26 cellular contexts compared by ENCODE assay signal in the genomic region with DNA sequence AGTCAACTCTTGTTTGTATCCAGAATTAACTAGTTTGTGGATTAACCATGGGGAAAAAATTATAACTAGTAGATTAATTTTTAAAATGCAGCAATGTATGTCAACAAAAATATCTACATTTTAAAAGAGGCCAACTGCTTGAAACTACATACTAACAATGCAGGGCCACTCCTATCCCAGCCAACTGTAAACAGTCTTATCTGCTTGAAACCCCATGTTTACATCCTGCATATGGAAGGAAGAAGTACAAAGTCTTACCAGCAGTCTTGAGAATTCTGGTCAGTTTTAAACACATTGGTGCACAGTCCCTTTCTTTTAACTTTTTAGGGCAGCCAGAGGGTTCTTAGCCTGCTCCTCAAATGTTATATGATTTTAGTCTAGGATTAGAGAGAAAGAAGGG.
DNase-seq lines count a peak whose midpoint lies in the region; ATAC-seq and TF ChIP-seq lines count a peak whose summit lies in the region.
"Had no signal": no experiment of that assay in that cellular context is flagged by ENCODE, and none has a peak within 500 bp of the region (broad histone marks: within the 10 kb centered on the region; RNA-seq: fewer than 3 reads in every experiment).

No MANE protein-coding gene starts in this region.

- 0 out of 2 replicates have a peak overlapping the region, but pooled peaks have one; percentile 10 for H3K27ac ChIP-seq in HUES64 (ENCODE audit: low read depth, low read length)
- no peak overlapping the region for H3K27ac ChIP-seq in endodermal cell (ENCODE audit: low read depth, low read length)
- no peak overlapping the region for H3K27ac ChIP-seq in mesenchymal stem cell (ENCODE audit: low read length, poor library complexity, severe bottlenecking)
- peak overlapping the region; percentile 70 for H3K27ac ChIP-seq in smooth muscle cell (ENCODE audit: low read depth)
- H3K27ac ChIP-seq: A549; BLaER1 treated with 17β-estradiol and CSF1 and Interleukin-3, amounts not matched to agents 10 nM and 100 nM had no signal

- H3K9me3 Mint-ChIP-seq in endodermal cell, result peaks cover 4% of the 10 kb centered on the region

- no peak overlapping the region for H3K4ac ChIP-seq in mesenchymal stem cell (ENCODE audit: low read depth in 1 of 2, low read length in 2 of 2)

- H3K27ac Mint-ChIP-seq in endodermal cell, result peak overlapping the region; percentile 50
- H3K27ac Mint-ChIP-seq: CD4-positive, alpha-beta memory T cell had no signal

- H4K20me1 ChIP-seq in smooth muscle cell (ENCODE audit: low read depth), result no peaks in the 10 kb centered on the region
- H4K20me1 ChIP-seq: BLaER1 treated with 17β-estradiol and CSF1 and Interleukin-3, amounts not matched to agents 10 nM and 100 nM had no signal

- H3K9me3 ChIP-seq in HUES64 (ENCODE audit: insufficient read depth, low read depth, low read length) (no peaks in the 10 kb centered on the region), endodermal cell (ENCODE audit: control insufficient read depth, low read length) (no peaks in the 10 kb centered on the region), mesenchymal stem cell (ENCODE audit: control insufficient read depth, low read length) (no peaks in the 10 kb centered on the region), smooth muscle cell (replicated peaks; ENCODE audit: low read depth) (no peaks in the 10 kb centered on the region)
- H3K9me3 ChIP-seq: A549; BLaER1 treated with 17β-estradiol and CSF1 and Interleukin-3, amounts not matched to agents 10 nM and 100 nM; Caco-2 had no signal

- no peaks in the 10 kb centered on the region for H3K36me3 Mint-ChIP-seq in endodermal cell (ENCODE audit: low read depth)
- H3K36me3 Mint-ChIP-seq: CD4-positive, alpha-beta memory T cell had no signal

- no peak overlapping the region for H2AFZ ChIP-seq in mesenchymal stem cell (ENCODE audit: low read depth, low read length)
- H2AFZ ChIP-seq in smooth muscle cell (ENCODE audit: low read depth), result peak overlapping the region; percentile 10

- TF ChIP-seq CTCF in endodermal cell (conservative IDR thresholded peaks at IDR 0.05) (no peak), smooth muscle cell (IDR thresholded peaks at IDR 0.05; ENCODE audit: borderline replicate concordance, insufficient read depth, poor library complexity, severe bottlenecking) (no peak)

- no peak overlapping the region for H3K9ac ChIP-seq in HUES64 (ENCODE audit: low read depth, low read length)
- H3K9ac ChIP-seq in endodermal cell (ENCODE audit: extremely low read depth, low read length, poor library complexity, severe bottlenecking), result peak overlapping the region; percentile 21
- no peak overlapping the region for H3K9ac ChIP-seq in mesenchymal stem cell (ENCODE audit: low read length)
- H3K9ac ChIP-seq in smooth muscle cell (ENCODE audit: low read depth), result no peak overlapping the region
- H3K9ac ChIP-seq: BLaER1 treated with 17β-estradiol and CSF1 and Interleukin-3, amounts not matched to agents 10 nM and 100 nM had no signal

- no peak overlapping the region for H2BK120ac ChIP-seq in mesenchymal stem cell (ENCODE audit: low read depth, low read length)

- no peaks in the 10 kb centered on the region for H3K36me3 ChIP-seq in HUES64 (ENCODE audit: insufficient read depth, low read length)
- no peaks in the 10 kb centered on the region for H3K36me3 ChIP-seq in endodermal cell (ENCODE audit: control insufficient read depth, insufficient read depth, low read length)
- H3K36me3 ChIP-seq in mesenchymal stem cell (ENCODE audit: control insufficient read depth in 1 of 2, insufficient read depth in 2 of 2, low read depth in 1 of 2, low read length in 2 of 2), result no peaks in the 10 kb centered on the region
- no peaks in the 10 kb centered on the region for H3K36me3 ChIP-seq in smooth muscle cell (ENCODE audit: low read depth)
- H3K36me3 ChIP-seq: BLaER1 treated with 17β-estradiol and CSF1 and Interleukin-3, amounts not matched to agents 10 nM and 100 nM had no signal

- H4K8ac ChIP-seq in mesenchymal stem cell (ENCODE audit: low read length), result no peak overlapping the region

- no peak overlapping the region for H2AK5ac ChIP-seq in mesenchymal stem cell (ENCODE audit: low read length, severe bottlenecking)

- no peak for ATAC-seq in HG03521 (IDR thresholded peaks at IDR 0.05; ENCODE audit: unreplicated experiment)
- ATAC-seq: A549, PC-3, SK-N-SH treated with all-trans-retinoic acid at 6 μM for 48 hours had no signal

- H3K4me2 ChIP-seq in mesenchymal stem cell (ENCODE audit: low read length, poor library complexity, severe bottlenecking) (no peak overlapping the region), smooth muscle cell (peak overlapping the region; percentile 55)
- H3K4me2 ChIP-seq: A549; BLaER1 treated with 17β-estradiol and CSF1 and Interleukin-3, amounts not matched to agents 10 nM and 100 nM had no signal

- no peaks in the 10 kb centered on the region for H3F3A ChIP-seq in smooth muscle cell (ENCODE audit: low read depth)

- peaks cover 26% of the 10 kb centered on the region for H3K4me1 Mint-ChIP-seq in endodermal cell
- H3K4me1 Mint-ChIP-seq: CD4-positive, alpha-beta memory T cell had no signal

- no peak for DNase-seq in endodermal cell
- peak; percentile 47 for DNase-seq in mesenchymal stem cell
- DNase-seq in smooth muscle cell (lab: John Stamatoyannopoulos, UW; ENCODE audit: unreplicated experiment), result no peak
- no peak for DNase-seq in NCI-H69 (lab: John Stamatoyannopoulos, UW)
- no peak for DNase-seq in SKM-1 (lab: John Stamatoyannopoulos, UW; ENCODE audit: unreplicated experiment)
- DNase-seq: AML-193; Caco-2; CD4-positive, alpha-beta memory T cell; DMS 273 treated with DMSO at 0.1 percent for 48 hours; DMS79; GDM1; H7; Karpas-422; NCI-H1092 treated with DMSO at 0.1 percent for 48 hours; NCI-H187; NCI-H2081 treated with DMSO at 0.1 percent for 48 hours; NCI-H2171; NCI-H226; NCI-H510A; NCI-H774; PC-3 had no signal

- no peak overlapping the region for H2BK12ac ChIP-seq in mesenchymal stem cell (ENCODE audit: low read length in 2 of 2)

- no peak overlapping the region for H3K18ac ChIP-seq in mesenchymal stem cell (ENCODE audit: low read depth in 1 of 2, low read length in 2 of 2)

- H3K4me1 ChIP-seq in HUES64 (ENCODE audit: insufficient read depth, low read length) (peaks cover 9% of the 10 kb centered on the region), endodermal cell (ENCODE audit: control insufficient read depth, insufficient read depth, low read length) (peaks cover 12% of the 10 kb centered on the region), mesenchymal stem cell (ENCODE audit: control insufficient read depth, insufficient read depth, low read depth, low read length) (no peaks in the 10 kb centered on the region), smooth muscle cell (ENCODE audit: low read depth) (peaks cover 10% of the 10 kb centered on the region)
- H3K4me1 ChIP-seq: A549; BLaER1 treated with 17β-estradiol and CSF1 and Interleukin-3, amounts not matched to agents 10 nM and 100 nM; Caco-2 had no signal

- H2BK15ac ChIP-seq in mesenchymal stem cell (ENCODE audit: low read depth, poor library complexity, severe bottlenecking), result no peak overlapping the region

- H3K27me3 ChIP-seq in HUES64 (ENCODE audit: insufficient read depth, low read length) (no peaks in the 10 kb centered on the region), endodermal cell (ENCODE audit: control insufficient read depth, insufficient read depth, low read length, poor library complexity, severe bottlenecking) (no peaks in the 10 kb centered on the region), mesenchymal stem cell (ENCODE audit: control insufficient read depth in 1 of 2, insufficient read depth in 1 of 2, low read length in 2 of 2) (peaks cover 0 to 8% of the 10 kb centered on the region in 2 experiments), smooth muscle cell (ENCODE audit: low read depth) (no peaks in the 10 kb centered on the region)
- H3K27me3 ChIP-seq: BLaER1 treated with 17β-estradiol and CSF1 and Interleukin-3, amounts not matched to agents 10 nM and 100 nM had no signal

- H3K23ac ChIP-seq in mesenchymal stem cell (ENCODE audit: low read length in 2 of 2), result no peak overlapping the region

- no peak overlapping the region for H4K91ac ChIP-seq in mesenchymal stem cell (ENCODE audit: low read length)

- H2BK5ac ChIP-seq in mesenchymal stem cell (ENCODE audit: low read depth, low read length, poor library complexity, severe bottlenecking), result no peak overlapping the region

- H3K4me3 Mint-ChIP-seq in endodermal cell, result peak overlapping the region; percentile 6
- H3K4me3 Mint-ChIP-seq: CD4-positive, alpha-beta memory T cell had no signal

- no peaks in the 10 kb centered on the region for H3K27me3 Mint-ChIP-seq in endodermal cell (ENCODE audit: insufficient read depth)

- H3K79me1 ChIP-seq in mesenchymal stem cell (replicated peaks; ENCODE audit: low read length, poor library complexity, severe bottlenecking), result no peaks in the 10 kb centered on the region

- H3K14ac ChIP-seq in mesenchymal stem cell (ENCODE audit: low read length in 2 of 2), result no peak overlapping the region

- no peaks in the 10 kb centered on the region for H3K79me2 ChIP-seq in smooth muscle cell (ENCODE audit: low read depth)

- H3K4me3 ChIP-seq in HUES64 (ENCODE audit: low read length) (no peak overlapping the region), endodermal cell (ENCODE audit: low read length) (peak overlapping the region; percentile 41), mesenchymal stem cell (ENCODE audit: insufficient read depth in 1 of 2, low read depth in 1 of 2, low read length in 2 of 2) (no peak overlapping the region), smooth muscle cell (no peak overlapping the region)
- H3K4me3 ChIP-seq: A549; BLaER1 treated with 17β-estradiol and CSF1 and Interleukin-3, amounts not matched to agents 10 nM and 100 nM had no signal

Comparison
In these comparisons a context has a peak if more than half of its experiments do, and no peak if none do; other contexts are left out.
1. H3K27ac ChIP-seq: peak in HUES64 (single experiment) and smooth muscle cell (single experiment); none in endodermal cell (single experiment) and mesenchymal stem cell (single experiment).